ENCODE assay signal across 21 cellular contexts in genomic region chr7:98483276-98483963, GRCh38.
A peak's percentile ranks its signal among the peaks of the same experiment; 100 is the strongest.
DNase-seq lines count a peak whose midpoint lies in the region; ATAC-seq, FAIRE-seq and TF ChIP-seq lines count a peak whose summit lies in the region.
"Had no signal": no experiment of that assay in that cellular context is flagged by ENCODE, and none has a peak within 500 bp of the region (broad histone marks: within the 10 kb centered on the region; RNA-seq: fewer than 3 reads in every experiment).

No MANE protein-coding gene starts in this region.

- ATAC-seq in activated naive CD8-positive, alpha-beta T cell treated with anti-CD3 and anti-CD28 coated beads, Interleukin-2, amount 50 U/mL, for 24 hours: no peak
- ATAC-seq in GM18909 (IDR thresholded peaks at IDR 0.05; ENCODE audit: poor library complexity, unreplicated experiment): no peak
- ATAC-seq: CD8-positive, alpha-beta T cell; SK-N-SH treated with all-trans-retinoic acid at 6 μM for 48 hours had no signal

- no peak overlapping the region for H3K27ac ChIP-seq in Karpas-422 (ENCODE audit: low read length)
- no peak overlapping the region for H3K27ac ChIP-seq in OCI-LY7 (ENCODE audit: low read depth, low read length, poor library complexity, severe bottlenecking)
- no peak overlapping the region for H3K27ac ChIP-seq in endodermal cell (ENCODE audit: low read depth, low read length)
- H3K27ac ChIP-seq: Peyer's patch had no signal

- TF ChIP-seq CTCF in OCI-LY7 (conservative IDR thresholded peaks at IDR 0.05; ENCODE audit: low read length) (0 out of 2 replicates have a peak, but pooled peaks have one; percentile 23), endodermal cell (conservative IDR thresholded peaks at IDR 0.05) (peak; percentile 52)

- BruUV-seq in OCI-LY7 (replicated peaks; lab: Mats Ljungman, UMichigan): no TSS peak

- H3K27me3 ChIP-seq in Karpas-422 (ENCODE audit: low read length) (no peaks in the 10 kb centered on the region; the same call in 1 of the 2 replicates), endodermal cell (ENCODE audit: control insufficient read depth, insufficient read depth, low read length, poor library complexity, severe bottlenecking) (no peaks in the 10 kb centered on the region)
- H3K27me3 ChIP-seq: Peyer's patch had no signal

- H2AFZ ChIP-seq in Karpas-422 (ENCODE audit: low read length) (no peak overlapping the region), OCI-LY7 (ENCODE audit: low read length) (no peak overlapping the region)

- H3K27ac Mint-ChIP-seq in endodermal cell: no peak overlapping the region
- H3K27ac Mint-ChIP-seq in activated naive CD8-positive, alpha-beta T cell treated with anti-CD3 and anti-CD28 coated beads, Interleukin-2, amount 50 U/mL, for 24 hours: no peak overlapping the region
- H3K27ac Mint-ChIP-seq: CD8-positive, alpha-beta T cell had no signal

- peaks cover 5% of the 10 kb centered on the region; the same call in 1 of the 2 replicates for H4K20me1 ChIP-seq in Karpas-422 (ENCODE audit: insufficient read depth, low read depth, low read length)
- H4K20me1 ChIP-seq in OCI-LY7 (ENCODE audit: insufficient read depth, low read length): no peaks in the 10 kb centered on the region

- H3K4me2 ChIP-seq in Karpas-422 (ENCODE audit: low read depth, low read length, poor library complexity, severe bottlenecking) (no peak overlapping the region), OCI-LY7 (ENCODE audit: low read length) (no peak overlapping the region)

- POLR2A ChIA-PET in OCI-LY7 (lab: Charles Lee): no interaction called here

- H3K36me3 Mint-ChIP-seq in endodermal cell (ENCODE audit: low read depth): no peaks in the 10 kb centered on the region
- no peaks in the 10 kb centered on the region for H3K36me3 Mint-ChIP-seq in activated naive CD8-positive, alpha-beta T cell treated with anti-CD3 and anti-CD28 coated beads, Interleukin-2, amount 50 U/mL, for 24 hours (ENCODE audit: low read depth)
- H3K36me3 Mint-ChIP-seq: CD8-positive, alpha-beta T cell had no signal

- H3K27me3 Mint-ChIP-seq in endodermal cell (ENCODE audit: insufficient read depth): no peaks in the 10 kb centered on the region
- H3K27me3 Mint-ChIP-seq in activated naive CD8-positive, alpha-beta T cell treated with anti-CD3 and anti-CD28 coated beads, Interleukin-2, amount 50 U/mL, for 24 hours: peaks cover 6% of the 10 kb centered on the region

- WGBS in endodermal cell (ENCODE audit: insufficient coverage in 1 of 2, insufficient read length in 1 of 2), 2 experiments: 88 to 92% methylated on average over 11 to 12 of the region's 12 CpGs

- H3K9ac ChIP-seq in Karpas-422 (ENCODE audit: low read length) (no peak overlapping the region), endodermal cell (ENCODE audit: extremely low read depth, low read length, poor library complexity, severe bottlenecking) (no peak overlapping the region)

- intact Hi-C loops in OCI-LY7 (cut with micrococcal nuclease; ENCODE audit: unreplicated experiment): no loop called here

- H3K4me3 Mint-ChIP-seq in endodermal cell: no peak overlapping the region
- H3K4me3 Mint-ChIP-seq in activated naive CD8-positive, alpha-beta T cell treated with anti-CD3 and anti-CD28 coated beads, Interleukin-2, amount 50 U/mL, for 24 hours: no peak overlapping the region
- H3K4me3 Mint-ChIP-seq: CD8-positive, alpha-beta T cell had no signal

- peaks cover 18% of the 10 kb centered on the region for H3K9me3 Mint-ChIP-seq in endodermal cell
- H3K9me3 Mint-ChIP-seq in activated naive CD8-positive, alpha-beta T cell treated with anti-CD3 and anti-CD28 coated beads, Interleukin-2, amount 50 U/mL, for 24 hours: peaks cover 4% of the 10 kb centered on the region
- H3K9me3 Mint-ChIP-seq: CD8-positive, alpha-beta T cell had no signal

- CTCF ChIA-PET in OCI-LY7 (lab: Charles Lee; ENCODE audit: unreplicated experiment): no interaction called here

- H3K4me1 ChIP-seq in Karpas-422 (ENCODE audit: low read length) (peaks cover 13% of the 10 kb centered on the region), OCI-LY7 (ENCODE audit: insufficient read depth, low read length, poor library complexity, severe bottlenecking) (peaks cover 8% of the 10 kb centered on the region), endodermal cell (ENCODE audit: control insufficient read depth, insufficient read depth, low read length) (no peaks in the 10 kb centered on the region)
- H3K4me1 ChIP-seq: HAP-1, Peyer's patch had no signal

- H3K9me3 ChIP-seq in Karpas-422 (ENCODE audit: low read length) (no peaks in the 10 kb centered on the region), OCI-LY7 (ENCODE audit: low read length) (0 out of 2 replicates have a peak, but pooled peaks cover 7% of the 10 kb centered on the region), endodermal cell (ENCODE audit: control insufficient read depth, low read length) (peaks cover 8% of the 10 kb centered on the region)
- H3K9me3 ChIP-seq: HAP-1, Peyer's patch had no signal

- H3K79me2 ChIP-seq in Karpas-422 (ENCODE audit: low read length) (no peaks in the 10 kb centered on the region), OCI-LY7 (ENCODE audit: insufficient read depth, low read depth, low read length) (no peaks in the 10 kb centered on the region)

- FAIRE-seq in HTR-8/SVneo (lab: Jason Lieb, UNC): no peak
- FAIRE-seq: GM18507 had no signal

- H3K36me3 ChIP-seq in Karpas-422 (ENCODE audit: insufficient read depth, low read length) (no peaks in the 10 kb centered on the region), OCI-LY7 (ENCODE audit: insufficient read depth, low read length) (no peaks in the 10 kb centered on the region), endodermal cell (ENCODE audit: control insufficient read depth, insufficient read depth, low read length) (no peaks in the 10 kb centered on the region)
- H3K36me3 ChIP-seq: HAP-1, Peyer's patch had no signal

- H3K9me2 ChIP-seq in Karpas-422 (replicated peaks; ENCODE audit: insufficient read depth, low read length) (no peaks in the 10 kb centered on the region), OCI-LY7 (ENCODE audit: insufficient read depth, low read length) (no peaks in the 10 kb centered on the region)

- DNase-seq in Karpas-422: peak; percentile 84
- DNase-seq in OCI-LY7 (ENCODE audit: low spot score): peak; percentile 66
- no peak for DNase-seq in endodermal cell
- no peak for DNase-seq in activated naive CD8-positive, alpha-beta T cell treated with anti-CD3 and anti-CD28 coated beads, Interleukin-2, amount 50 U/mL, for 24 hours
- no peak for DNase-seq in HTR-8/SVneo (ENCODE audit: insufficient read length, low spot score)
- DNase-seq in NCI-H2029 treated with DMSO at 0.1 percent for 48 hours (lab: John Stamatoyannopoulos, UW): no peak
- DNase-seq: CD8-positive, alpha-beta T cell; DMS79; IMR-90; NCI-H1417 treated with DMSO at 0.1 percent for 48 hours; NCI-H1930; NCI-H2171; NCI-H446; NCI-H748 treated with DMSO at 0.1 percent for 48 hours; Peyer's patch; SHP77; T-helper 1 cell had no signal

- H3K4me3 ChIP-seq in Karpas-422 (ENCODE audit: low read length) (no peak overlapping the region), OCI-LY7 (ENCODE audit: low read depth, low read length, poor library complexity, severe bottlenecking) (no peak overlapping the region), endodermal cell (ENCODE audit: low read length) (no peak overlapping the region)
- H3K4me3 ChIP-seq: HAP-1, Peyer's patch had no signal

- H3K4me1 Mint-ChIP-seq in endodermal cell: no peaks in the 10 kb centered on the region
- no peaks in the 10 kb centered on the region for H3K4me1 Mint-ChIP-seq in activated naive CD8-positive, alpha-beta T cell treated with anti-CD3 and anti-CD28 coated beads, Interleukin-2, amount 50 U/mL, for 24 hours

Comparison
In these comparisons a context has a peak if more than half of its experiments do, and no peak if none do; other contexts are left out.
1. DNase-seq: peak in Karpas-422 (single experiment) and OCI-LY7 (single experiment); none in endodermal cell (single experiment), activated naive CD8-positive, alpha-beta T cell treated with anti-CD3 and anti-CD28 coated beads, Interleukin-2, amount 50 U/mL, for 24 hours (single experiment), HTR-8/SVneo (single experiment) and NCI-H2029 treated with DMSO at 0.1 percent for 48 hours (single experiment).